ENCODE assay signal across 8 cellular contexts in the genomic region with DNA sequence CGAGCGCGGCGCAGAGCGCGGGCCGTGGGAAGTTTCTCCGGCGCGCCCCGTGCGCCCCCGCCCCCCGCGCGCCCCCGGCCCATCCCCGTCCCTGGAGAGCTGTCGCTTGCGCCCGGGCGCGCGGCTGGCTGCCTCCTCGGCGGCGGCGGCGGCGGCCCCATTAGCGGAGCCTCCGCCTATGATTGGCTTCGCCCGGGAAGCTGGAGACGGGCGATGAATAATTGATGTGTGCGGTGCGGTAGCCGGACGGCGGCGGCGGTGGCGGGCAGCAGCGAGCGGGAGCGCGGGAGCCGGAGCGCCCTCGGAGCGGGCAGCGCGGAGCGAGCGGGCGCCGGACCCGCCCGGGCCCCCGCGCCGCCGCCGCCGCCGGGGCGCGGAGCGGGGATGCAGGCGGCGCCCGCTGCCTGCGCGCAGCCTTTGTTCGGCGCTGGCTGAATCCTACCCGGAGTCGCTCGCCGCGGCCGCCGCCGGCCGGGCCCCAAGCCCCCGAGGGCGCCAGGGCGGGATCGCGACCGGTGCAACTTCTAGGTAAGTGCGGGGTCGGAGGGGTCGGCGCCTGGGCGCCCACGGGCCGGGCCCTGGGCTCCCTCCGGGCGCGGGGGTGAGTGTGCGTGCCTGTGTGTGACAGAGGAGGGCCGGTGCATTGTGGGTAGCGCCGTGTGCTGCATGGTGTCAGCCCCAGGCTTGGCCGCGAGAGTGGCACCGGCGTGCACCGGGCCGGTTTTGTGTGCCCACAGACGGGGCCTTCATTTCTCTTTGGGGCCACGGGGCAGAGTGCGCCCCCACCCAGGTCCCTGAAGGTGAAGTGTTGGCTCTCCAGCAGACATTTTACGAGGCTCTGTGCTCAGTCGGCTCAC.
DNase-seq lines count a peak whose midpoint lies in the region; ATAC-seq and TF ChIP-seq lines count a peak whose summit lies in the region.

No MANE protein-coding gene starts in this region.

- ATAC-seq in HG02943 (IDR thresholded peaks at IDR 0.05; ENCODE audit: low read depth, unreplicated experiment), result peak; percentile 44
- no peak for ATAC-seq in omental fat pad (ENCODE audit: low FRiP score)

- no peaks in the 10 kb centered on the region for H3K27me3 Mint-ChIP-seq in activated naive CD8-positive, alpha-beta T cell treated with anti-CD3 and anti-CD28 coated beads for 36 hours

- TF ChIP-seq CTCF in Peyer's patch (IDR thresholded peaks at IDR 0.05) (no peak), omental fat pad (IDR thresholded peaks at IDR 0.05) (no peak)

- peak overlapping the region; percentile 88 for H3K27ac Mint-ChIP-seq in activated naive CD8-positive, alpha-beta T cell treated with anti-CD3 and anti-CD28 coated beads for 36 hours

- H3K27ac ChIP-seq in Peyer's patch (peak overlapping the region; percentile 83 to 91 (median 84)), iPS DF 6.9 (ENCODE audit: low read length) (no peak overlapping the region), skin epidermis (peak overlapping the region; percentile 60 to 95 (median 88))

- peaks cover 50% of the 10 kb centered on the region for H3K4me1 Mint-ChIP-seq in activated naive CD8-positive, alpha-beta T cell treated with anti-CD3 and anti-CD28 coated beads for 36 hours

- H3K4me3 Mint-ChIP-seq in activated naive CD8-positive, alpha-beta T cell treated with anti-CD3 and anti-CD28 coated beads for 36 hours, result peak overlapping the region; percentile 87

- no CpG with 5 or more reads among the region's 117 CpGs for WGBS in iPS DF 6.9 (ENCODE audit: insufficient coverage, insufficient read length)

- H3K27me3 ChIP-seq in Peyer's patch (no peaks in the 10 kb centered on the region), iPS DF 6.9 (ENCODE audit: control insufficient read depth, insufficient read depth, low read length) (peaks cover 33% of the 10 kb centered on the region)

- H3K36me3 Mint-ChIP-seq in activated naive CD8-positive, alpha-beta T cell treated with anti-CD3 and anti-CD28 coated beads for 36 hours, result peaks cover 13% of the 10 kb centered on the region

- DNase-seq in NCI-H2081 (lab: John Stamatoyannopoulos, UW), result peak; percentile 35 to 68
- DNase-seq in NCI-H2081 treated with DMSO at 0.1 percent for 48 hours (lab: John Stamatoyannopoulos, UW), result no peak
- peak in 2 of 3 donors; percentile 84 to 87 for DNase-seq in Peyer's patch
- DNase-seq in activated naive CD8-positive, alpha-beta T cell treated with anti-CD3 and anti-CD28 coated beads for 36 hours, result peak; percentile 63
- DNase-seq in iPS DF 6.9 (ENCODE audit: low read depth, low spot score), result no peak
- no peak for DNase-seq in omental fat pad (ENCODE audit: low spot score)

- H3K9me3 Mint-ChIP-seq in activated naive CD8-positive, alpha-beta T cell treated with anti-CD3 and anti-CD28 coated beads for 36 hours, result no peaks in the 10 kb centered on the region

- no peaks in the 10 kb centered on the region for H3K9me3 ChIP-seq in Peyer's patch
- no peaks in the 10 kb centered on the region for H3K9me3 ChIP-seq in iPS DF 6.9 (ENCODE audit: control insufficient read depth, insufficient read depth, low read length)

- no peak for TF ChIP-seq POLR2A in Peyer's patch (IDR thresholded peaks at IDR 0.05)

- H3K36me3 ChIP-seq in Peyer's patch (no peaks in the 10 kb centered on the region), iPS DF 6.9 (ENCODE audit: control insufficient read depth, insufficient read depth, low read length) (no peaks in the 10 kb centered on the region)

- peaks cover 7 to 71% (median 46%) of the 10 kb centered on the region in 4 donors for H3K4me1 ChIP-seq in Peyer's patch
- peaks cover 11% of the 10 kb centered on the region for H3K4me1 ChIP-seq in iPS DF 6.9 (ENCODE audit: control insufficient read depth, insufficient read depth, low read length)

- H3K4me3 ChIP-seq in Peyer's patch (peak overlapping the region; percentile 50 to 77 (median 56)), iPS DF 6.9 (ENCODE audit: low read length) (peak overlapping the region; percentile 48; the same call in 1 of the 2 replicates), skin epidermis (peak overlapping the region; percentile 34 to 69 (median 55))

Comparison
In these comparisons a context has a peak if more than half of its experiments do, and no peak if none do; other contexts are left out.
1. DNase-seq: peak in NCI-H2081 (2 of 2), Peyer's patch (2 of 3) and activated naive CD8-positive, alpha-beta T cell treated with anti-CD3 and anti-CD28 coated beads for 36 hours (single experiment); none in NCI-H2081 treated with DMSO at 0.1 percent for 48 hours (single experiment), iPS DF 6.9 (single experiment) and omental fat pad (single experiment).
2. Peak in every context shown above with its lines, with median percentiles within 50 percentile points of each other: H3K4me3 ChIP-seq.